17 cellular contexts compared by ENCODE assay signal in the genomic region with DNA sequence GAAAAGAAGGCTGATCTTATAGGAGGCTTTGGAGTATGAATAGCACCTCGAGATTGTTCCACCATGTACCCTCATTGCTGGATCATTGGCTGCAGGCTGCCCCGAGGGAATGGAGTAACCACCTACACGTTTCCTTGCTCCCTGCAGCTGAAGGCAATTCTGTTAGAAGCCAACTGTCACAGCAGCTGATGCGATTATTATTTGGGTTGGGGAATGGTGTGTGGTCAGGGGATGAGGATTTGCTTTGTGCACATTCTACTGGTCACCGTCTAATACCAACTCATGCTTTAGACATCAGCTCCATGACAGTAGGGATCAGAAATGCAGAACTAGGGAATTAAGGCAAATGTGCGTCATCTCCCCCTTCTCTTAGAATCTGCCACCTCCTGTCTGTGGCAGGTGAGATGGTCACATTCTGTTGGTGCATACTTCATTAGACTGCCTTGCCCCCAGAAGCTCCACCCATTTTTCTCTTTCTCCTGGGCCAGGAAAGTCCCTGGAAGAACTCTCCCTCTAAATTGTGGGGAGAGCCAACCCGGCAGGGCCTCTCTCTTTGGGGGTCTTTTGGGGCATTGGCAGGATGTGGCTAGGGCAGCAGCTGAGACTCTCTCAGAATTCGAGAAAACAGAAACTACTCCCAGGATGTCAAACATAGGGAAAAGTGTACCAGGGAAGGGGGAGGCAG. TPM values are rescaled to one million over a fixed set of nuclear protein-coding genes. Genes with fewer than 3 reads are reported as not detected.
DNase-seq lines count a peak whose midpoint lies in the region; ATAC-seq, FAIRE-seq and TF ChIP-seq lines count a peak whose summit lies in the region.
"Had no signal": no experiment of that assay in that cellular context is flagged by ENCODE, and none has a peak within 500 bp of the region (broad histone marks: within the 10 kb centered on the region; RNA-seq: fewer than 3 reads in every experiment).

No MANE protein-coding gene starts in this region.

- H3K27ac ChIP-seq in BLaER1 (0 out of 2 replicates have a peak overlapping the region, but pooled peaks have one; percentile 10), left lung (no peak overlapping the region), pancreas (no peak overlapping the region)
- H3K27ac ChIP-seq in BLaER1 treated with 17β-estradiol and CSF1 and Interleukin-3, amounts not matched to agents 10 nM and 100 nM, result peak overlapping the region in 1 of 11 experiments; percentile 8; a peak in 1 of 22 replicates
- H3K27ac ChIP-seq: A549, HL-60 had no signal

- no peaks in the 10 kb centered on the region for H3K36me3 ChIP-seq in BLaER1
- no peaks in the 10 kb centered on the region for H3K36me3 ChIP-seq in BLaER1 treated with 17β-estradiol and CSF1 and Interleukin-3, amounts not matched to agents 10 nM and 100 nM
- H3K36me3 ChIP-seq in left lung, result no peaks in the 10 kb centered on the region
- no peaks in the 10 kb centered on the region for H3K36me3 ChIP-seq in pancreas
- H3K36me3 ChIP-seq: HAP-1 had no signal

- H3K9ac ChIP-seq in BLaER1, result no peak overlapping the region
- H3K9ac ChIP-seq in BLaER1 treated with 17β-estradiol and CSF1 and Interleukin-3, amounts not matched to agents 10 nM and 100 nM, result no peak overlapping the region

- H3K27ac Mint-ChIP-seq in osteocyte (ENCODE audit: unreplicated experiment), result no peak overlapping the region
- H3K27ac Mint-ChIP-seq in activated naive CD8-positive, alpha-beta T cell treated with anti-CD3 and anti-CD28 coated beads, Interleukin-2, amount 50 U/mL, for 24 hours, result no peak overlapping the region
- H3K27ac Mint-ChIP-seq: CD4-positive, CD25-positive, alpha-beta regulatory T cell; HFFc6 had no signal

- 56 to 65% methylated on average over 8 of the region's 8 CpGs for WGBS in pancreas, 2 donors

- intact Hi-C loops in left lung (cut with DNase I) (no loop called here), pancreas (cut with DNase I) (no loop called here)

- no peak for TF ChIP-seq CTCF in osteocyte (IDR thresholded peaks at IDR 0.05)
- no peak for TF ChIP-seq CTCF in left lung (IDR thresholded peaks at IDR 0.05)
- TF ChIP-seq CTCF in pancreas (IDR thresholded peaks at IDR 0.05), result no peak

- no peak overlapping the region for H3K4me3 ChIP-seq in BLaER1
- peak overlapping the region in 1 of 10 experiments; percentile 9; a peak in 1 of 20 replicates for H3K4me3 ChIP-seq in BLaER1 treated with 17β-estradiol and CSF1 and Interleukin-3, amounts not matched to agents 10 nM and 100 nM
- no peak overlapping the region for H3K4me3 ChIP-seq in left lung
- no peak overlapping the region for H3K4me3 ChIP-seq in pancreas
- H3K4me3 ChIP-seq: A549, HAP-1 had no signal

- ATAC-seq in left lung (no peak), pancreas (no peak)
- ATAC-seq in activated naive CD8-positive, alpha-beta T cell treated with anti-CD3 and anti-CD28 coated beads, Interleukin-2, amount 50 U/mL, for 24 hours, result no peak
- ATAC-seq: A549 had no signal

- H4K20me1 ChIP-seq in BLaER1, result no peaks in the 10 kb centered on the region
- H4K20me1 ChIP-seq in BLaER1 treated with 17β-estradiol and CSF1 and Interleukin-3, amounts not matched to agents 10 nM and 100 nM, result no peaks in the 10 kb centered on the region

- DNase-seq in NCI-H82 treated with DMSO at 0.1 percent for 48 hours (lab: John Stamatoyannopoulos, UW; ENCODE audit: unreplicated experiment) (peak; percentile 57), osteocyte (ENCODE audit: extremely low spot score, unreplicated experiment) (peak; percentile 63), left lung (no peak), pancreas (no peak)
- DNase-seq in activated naive CD8-positive, alpha-beta T cell treated with anti-CD3 and anti-CD28 coated beads, Interleukin-2, amount 50 U/mL, for 24 hours, result no peak
- DNase-seq: CD4-positive, CD25-positive, alpha-beta regulatory T cell; DMS79; HFFc6 had no signal

- H3K9me3 Mint-ChIP-seq in osteocyte (ENCODE audit: unreplicated experiment), result no peaks in the 10 kb centered on the region
- no peaks in the 10 kb centered on the region for H3K9me3 Mint-ChIP-seq in activated naive CD8-positive, alpha-beta T cell treated with anti-CD3 and anti-CD28 coated beads, Interleukin-2, amount 50 U/mL, for 24 hours

- H3K9me3 ChIP-seq in BLaER1 (0 out of 2 replicates have a peak, but pooled peaks cover 11% of the 10 kb centered on the region), left lung (no peaks in the 10 kb centered on the region), pancreas (no peaks in the 10 kb centered on the region)
- peaks cover 5 to 20% (median 13%) of the 10 kb centered on the region in 11 experiments; a peak in 15 of 22 replicates for H3K9me3 ChIP-seq in BLaER1 treated with 17β-estradiol and CSF1 and Interleukin-3, amounts not matched to agents 10 nM and 100 nM (replicated peaks in 1 of 11)
- H3K9me3 ChIP-seq: HAP-1 had no signal

- H3K4me1 ChIP-seq in BLaER1, result peaks cover 46% of the 10 kb centered on the region
- peaks cover 0 to 49% (median 37%) of the 10 kb centered on the region in 10 experiments; a peak in 17 of 20 replicates for H3K4me1 ChIP-seq in BLaER1 treated with 17β-estradiol and CSF1 and Interleukin-3, amounts not matched to agents 10 nM and 100 nM
- no peaks in the 10 kb centered on the region for H3K4me1 ChIP-seq in left lung
- H3K4me1 ChIP-seq in pancreas, result no peaks in the 10 kb centered on the region
- H3K4me1 ChIP-seq: HAP-1 had no signal

- H3K27me3 ChIP-seq in BLaER1, result peaks cover 11% of the 10 kb centered on the region
- H3K27me3 ChIP-seq in BLaER1 treated with 17β-estradiol and CSF1 and Interleukin-3, amounts not matched to agents 10 nM and 100 nM, result peaks cover 11 to 16% (median 12%) of the 10 kb centered on the region in 11 experiments
- H3K27me3 ChIP-seq in left lung, result peaks cover 7 to 73% of the 10 kb centered on the region in 2 donors
- H3K27me3 ChIP-seq in pancreas, result peaks cover 0 to 15% (median 0%) of the 10 kb centered on the region in 4 donors

- peaks cover 31% of the 10 kb centered on the region for H3K27me3 Mint-ChIP-seq in osteocyte (ENCODE audit: unreplicated experiment)
- H3K27me3 Mint-ChIP-seq in activated naive CD8-positive, alpha-beta T cell treated with anti-CD3 and anti-CD28 coated beads, Interleukin-2, amount 50 U/mL, for 24 hours, result peaks cover 30% of the 10 kb centered on the region

- H3K36me3 Mint-ChIP-seq in osteocyte (ENCODE audit: unreplicated experiment), result no peaks in the 10 kb centered on the region
- H3K36me3 Mint-ChIP-seq in activated naive CD8-positive, alpha-beta T cell treated with anti-CD3 and anti-CD28 coated beads, Interleukin-2, amount 50 U/mL, for 24 hours (ENCODE audit: low read depth), result no peaks in the 10 kb centered on the region
- H3K36me3 Mint-ChIP-seq: CD4-positive, CD25-positive, alpha-beta regulatory T cell had no signal

- H3K4me1 Mint-ChIP-seq in osteocyte (ENCODE audit: unreplicated experiment), result peaks cover 7% of the 10 kb centered on the region
- no peaks in the 10 kb centered on the region for H3K4me1 Mint-ChIP-seq in activated naive CD8-positive, alpha-beta T cell treated with anti-CD3 and anti-CD28 coated beads, Interleukin-2, amount 50 U/mL, for 24 hours
- H3K4me1 Mint-ChIP-seq: CD4-positive, CD25-positive, alpha-beta regulatory T cell had no signal

- no peak for FAIRE-seq in pancreas (lab: Jason Lieb, UNC)
- FAIRE-seq: A549, G401.6, GM12891, H1 had no signal

- no peak overlapping the region for H3K4me3 Mint-ChIP-seq in osteocyte (ENCODE audit: unreplicated experiment)
- H3K4me3 Mint-ChIP-seq in activated naive CD8-positive, alpha-beta T cell treated with anti-CD3 and anti-CD28 coated beads, Interleukin-2, amount 50 U/mL, for 24 hours, result no peak overlapping the region
- H3K4me3 Mint-ChIP-seq: CD4-positive, CD25-positive, alpha-beta regulatory T cell; HFFc6 had no signal

- peak overlapping the region; percentile 72 for H3K4me2 ChIP-seq in BLaER1
- peak overlapping the region in 9 of 11 experiments; percentile 37 to 83 (median 69); a peak in 17 of 22 replicates for H3K4me2 ChIP-seq in BLaER1 treated with 17β-estradiol and CSF1 and Interleukin-3, amounts not matched to agents 10 nM and 100 nM
- H3K4me2 ChIP-seq: A549 had no signal

RNA-seq across cellular contexts. Expression of a gene that starts 32.8 kb away (rescaled TPM):
- total RNA-seq in osteocyte, result not detected in 2 replicates
- total RNA-seq in left lung, result not detected
- not detected for total RNA-seq in pancreas
- not detected for polyA plus RNA-seq in pancreas
- total RNA-seq: CD4-positive, CD25-positive, alpha-beta regulatory T cell; H1; HFFc6 had no signal
- polyA plus RNA-seq: A549; BJ; CD4-positive, CD25-positive, alpha-beta regulatory T cell; H1 had no signal

RNA-seq across cellular contexts. Expression of a gene that starts 50.8 kb away (rescaled TPM):
- total RNA-seq in osteocyte (not detected in 2 replicates), left lung (under 1 TPM; 0.03 to 0.18 TPM), pancreas (under 1 TPM in 2 of 6 donors, not detected in 4; 0.12 to 0.21 TPM)
- not detected for polyA plus RNA-seq in pancreas
- total RNA-seq: CD4-positive, CD25-positive, alpha-beta regulatory T cell; H1; HFFc6 had no signal
- polyA plus RNA-seq: A549; BJ; CD4-positive, CD25-positive, alpha-beta regulatory T cell; H1 had no signal

RNA-seq across cellular contexts. Expression of a gene that starts 55.8 kb away (rescaled TPM):
- not detected in 2 replicates for total RNA-seq in osteocyte
- under 1 TPM in 1 of 2 donors, not detected in 1; 0.24 TPM for total RNA-seq in left lung
- total RNA-seq in pancreas, result not detected
- polyA plus RNA-seq in pancreas, result not detected
- total RNA-seq: CD4-positive, CD25-positive, alpha-beta regulatory T cell; H1; HFFc6 had no signal
- polyA plus RNA-seq: A549; BJ; CD4-positive, CD25-positive, alpha-beta regulatory T cell; H1 had no signal

Comparison
In these comparisons a context has a peak if more than half of its experiments do, and no peak if none do; other contexts are left out.
1. DNase-seq: peak in NCI-H82 treated with DMSO at 0.1 percent for 48 hours (single experiment) and osteocyte (single experiment); none in left lung (0 of 2), pancreas (0 of 6) and activated naive CD8-positive, alpha-beta T cell treated with anti-CD3 and anti-CD28 coated beads, Interleukin-2, amount 50 U/mL, for 24 hours (single experiment).